25 cellular contexts compared by ENCODE assay signal in genomic region chr11:64597671-64598101, GRCh38. TPM values are rescaled to one million over a fixed set of nuclear protein-coding genes. Genes with fewer than 3 reads are reported as not detected.
DNase-seq lines count a peak whose midpoint lies in the region; ATAC-seq and TF ChIP-seq lines count a peak whose summit lies in the region.
"Had no signal": no experiment of that assay in that cellular context is flagged by ENCODE, and none has a peak within 500 bp of the region (broad histone marks: within the 10 kb centered on the region; RNA-seq: fewer than 3 reads in every experiment).

No MANE protein-coding gene starts in this region.

- H3K4me1 Mint-ChIP-seq in activated naive CD4-positive, alpha-beta T cell treated with anti-CD3 and anti-CD28 coated beads, Interleukin-2, amount 50 U/mL, for 24 hours, result no peaks in the 10 kb centered on the region
- no peaks in the 10 kb centered on the region for H3K4me1 Mint-ChIP-seq in natural killer cell treated with Interleukin-12 subunit alpha and Interleukin-12 subunit beta and Interleukin-15 and Interleukin-18, amount 100 ng/mL, for 72 hours (ENCODE audit: low read depth in 2 of 2)
- no peaks in the 10 kb centered on the region for H3K4me1 Mint-ChIP-seq in natural killer cell
- H3K4me1 Mint-ChIP-seq in neural crest cell, result peaks cover 6% of the 10 kb centered on the region
- H3K4me1 Mint-ChIP-seq: CD8-positive, alpha-beta memory T cell had no signal

- no peak overlapping the region for H3K27ac ChIP-seq in aorta (ENCODE audit: low read depth in 1 of 2, low read length in 2 of 2)
- H3K27ac ChIP-seq: BLaER1 treated with 17β-estradiol and CSF1 and Interleukin-3, amounts not matched to agents 10 nM and 100 nM; KMS-11 had no signal

- no peak overlapping the region for H3K4me3 Mint-ChIP-seq in activated naive CD4-positive, alpha-beta T cell treated with anti-CD3 and anti-CD28 coated beads, Interleukin-2, amount 50 U/mL, for 24 hours
- no peak overlapping the region for H3K4me3 Mint-ChIP-seq in natural killer cell treated with Interleukin-12 subunit alpha and Interleukin-12 subunit beta and Interleukin-15 and Interleukin-18, amount 100 ng/mL, for 72 hours
- H3K4me3 Mint-ChIP-seq in natural killer cell (no peak overlapping the region), neural crest cell (no peak overlapping the region)
- H3K4me3 Mint-ChIP-seq: CD8-positive, alpha-beta memory T cell had no signal

- no peaks in the 10 kb centered on the region for H3K36me3 ChIP-seq in aorta (ENCODE audit: control insufficient read depth in 1 of 2, insufficient read depth in 2 of 2, low read length in 1 of 2)
- H3K36me3 ChIP-seq: BLaER1 treated with 17β-estradiol and CSF1 and Interleukin-3, amounts not matched to agents 10 nM and 100 nM had no signal

- no peaks in the 10 kb centered on the region for H3K9me3 ChIP-seq in aorta (ENCODE audit: control insufficient read depth, low read length)

- DNase-seq in activated naive CD4-positive, alpha-beta T cell treated with anti-CD3 and anti-CD28 coated beads, Interleukin-2, amount 50 U/mL, for 72 hours (ENCODE audit: low spot score in 2 of 2), result no peak
- DNase-seq in natural killer cell treated with Interleukin-12 subunit alpha and Interleukin-12 subunit beta and Interleukin-15 and Interleukin-18, amount 100 ng/mL, for 72 hours (ENCODE audit: low spot score), result peak; percentile 58
- DNase-seq in natural killer cell (no peak), neural crest cell (ENCODE audit: low read depth, low spot score) (no peak), aorta (peak; percentile 41 to 62), activated gamma-delta T cell (lab: John Stamatoyannopoulos, UW) (no peak), LoVo (ENCODE audit: low spot score) (no peak)
- DNase-seq: 8988T; Calu3; DMS153; GDM1; IMR-90; MV-4-11; NCI-H1105 treated with DMSO at 0.1 percent for 48 hours; NCI-H2029 treated with DMSO at 0.1 percent for 48 hours; NCI-H226; NCI-H510A treated with DMSO at 0.1 percent for 48 hours; NCI-H748 treated with DMSO at 0.1 percent for 48 hours; NK-92 treated with Interleukin-12 subunit alpha and Interleukin-12 subunit beta, amount 100 ng/mL, for 24 hours had no signal

- ATAC-seq in activated naive CD4-positive, alpha-beta T cell treated with anti-CD3 and anti-CD28 coated beads, Interleukin-2, amount 50 U/mL, for 72 hours, result no peak
- no peak for ATAC-seq in natural killer cell treated with Interleukin-12 subunit alpha and Interleukin-12 subunit beta and Interleukin-15 and Interleukin-18, amount 100 ng/mL, for 72 hours
- ATAC-seq in natural killer cell, result no peak
- ATAC-seq in aorta (ENCODE audit: low FRiP score), result no peak
- ATAC-seq: Panc1 had no signal

- H3K4me1 ChIP-seq in aorta (ENCODE audit: control insufficient read depth in 1 of 2, insufficient read depth in 2 of 2, low read length in 2 of 2), result no peaks in the 10 kb centered on the region

- no peaks in the 10 kb centered on the region for H3K36me3 Mint-ChIP-seq in activated naive CD4-positive, alpha-beta T cell treated with anti-CD3 and anti-CD28 coated beads, Interleukin-2, amount 50 U/mL, for 24 hours
- no peaks in the 10 kb centered on the region for H3K36me3 Mint-ChIP-seq in activated naive CD4-positive, alpha-beta T cell treated with anti-CD3 and anti-CD28 coated beads, Interleukin-2, amount 50 U/mL, for 72 hours
- H3K36me3 Mint-ChIP-seq in natural killer cell treated with Interleukin-12 subunit alpha and Interleukin-12 subunit beta and Interleukin-15 and Interleukin-18, amount 100 ng/mL, for 72 hours, result no peaks in the 10 kb centered on the region
- no peaks in the 10 kb centered on the region for H3K36me3 Mint-ChIP-seq in natural killer cell
- peaks cover 2% of the 10 kb centered on the region for H3K36me3 Mint-ChIP-seq in neural crest cell (ENCODE audit: low read depth)
- H3K36me3 Mint-ChIP-seq: CD8-positive, alpha-beta memory T cell had no signal

- H3K9me3 Mint-ChIP-seq in activated naive CD4-positive, alpha-beta T cell treated with anti-CD3 and anti-CD28 coated beads, Interleukin-2, amount 50 U/mL, for 24 hours, result no peaks in the 10 kb centered on the region
- no peaks in the 10 kb centered on the region for H3K9me3 Mint-ChIP-seq in activated naive CD4-positive, alpha-beta T cell treated with anti-CD3 and anti-CD28 coated beads, Interleukin-2, amount 50 U/mL, for 72 hours
- no peaks in the 10 kb centered on the region for H3K9me3 Mint-ChIP-seq in natural killer cell treated with Interleukin-12 subunit alpha and Interleukin-12 subunit beta and Interleukin-15 and Interleukin-18, amount 100 ng/mL, for 72 hours
- H3K9me3 Mint-ChIP-seq in natural killer cell, result no peaks in the 10 kb centered on the region
- H3K9me3 Mint-ChIP-seq in neural crest cell, result peaks cover 4% of the 10 kb centered on the region
- H3K9me3 Mint-ChIP-seq: CD8-positive, alpha-beta memory T cell had no signal

- TF ChIP-seq CTCF in natural killer cell (IDR thresholded peaks at IDR 0.05), result no peak
- no peak for TF ChIP-seq CTCF in neural crest cell (conservative IDR thresholded peaks at IDR 0.05)

- H3K27me3 Mint-ChIP-seq in activated naive CD4-positive, alpha-beta T cell treated with anti-CD3 and anti-CD28 coated beads, Interleukin-2, amount 50 U/mL, for 24 hours, result no peaks in the 10 kb centered on the region
- no peaks in the 10 kb centered on the region for H3K27me3 Mint-ChIP-seq in natural killer cell treated with Interleukin-12 subunit alpha and Interleukin-12 subunit beta and Interleukin-15 and Interleukin-18, amount 100 ng/mL, for 72 hours
- H3K27me3 Mint-ChIP-seq in natural killer cell (ENCODE audit: low read depth in 2 of 2), result peaks cover 0 to 4% of the 10 kb centered on the region in 2 donors
- no peaks in the 10 kb centered on the region for H3K27me3 Mint-ChIP-seq in neural crest cell (ENCODE audit: low read depth)

- H3K27ac Mint-ChIP-seq in activated naive CD4-positive, alpha-beta T cell treated with anti-CD3 and anti-CD28 coated beads, Interleukin-2, amount 50 U/mL, for 24 hours, result peak overlapping the region; percentile 53
- H3K27ac Mint-ChIP-seq in activated naive CD4-positive, alpha-beta T cell treated with anti-CD3 and anti-CD28 coated beads, Interleukin-2, amount 50 U/mL, for 72 hours, result no peak overlapping the region
- no peak overlapping the region for H3K27ac Mint-ChIP-seq in natural killer cell treated with Interleukin-12 subunit alpha and Interleukin-12 subunit beta and Interleukin-15 and Interleukin-18, amount 100 ng/mL, for 72 hours
- H3K27ac Mint-ChIP-seq in natural killer cell (no peak overlapping the region), neural crest cell (ENCODE audit: unreplicated experiment) (peak overlapping the region; percentile 83)
- H3K27ac Mint-ChIP-seq: CD8-positive, alpha-beta memory T cell had no signal

- no peaks in the 10 kb centered on the region for H3K27me3 ChIP-seq in aorta (ENCODE audit: control insufficient read depth in 1 of 2, insufficient read depth in 2 of 2, low read length in 1 of 2)
- H3K27me3 ChIP-seq: BLaER1 treated with 17β-estradiol and CSF1 and Interleukin-3, amounts not matched to agents 10 nM and 100 nM had no signal

- intact Hi-C loops in natural killer cell (cut with micrococcal nuclease), result no loop called here
- intact Hi-C loops in aorta (cut with DNase I), result no loop called here

- WGBS in aorta, 2 donors, result 91% methylated on average over 13 of the region's 13 CpGs

- no peak overlapping the region for H3K4me3 ChIP-seq in aorta (ENCODE audit: low read length in 2 of 2)
- H3K4me3 ChIP-seq: BLaER1 treated with 17β-estradiol and CSF1 and Interleukin-3, amounts not matched to agents 10 nM and 100 nM had no signal

RNA-seq across cellular contexts. Expression of gene SLC22A12, which starts 6.7 kb away (rescaled TPM):
- total RNA-seq in activated naive CD4-positive, alpha-beta T cell treated with anti-CD3 and anti-CD28 coated beads, Interleukin-2, amount 50 U/mL, for 72 hours, result not detected
- total RNA-seq in natural killer cell treated with Interleukin-12 subunit alpha and Interleukin-12 subunit beta and Interleukin-15 and Interleukin-18, amount 100 ng/mL, for 72 hours, result not detected
- total RNA-seq in natural killer cell (not detected), neural crest cell (not detected in 2 replicates), aorta (not detected)
- polyA plus RNA-seq in aorta, result not detected
- total RNA-seq: Calu3; CD8-positive, alpha-beta memory T cell; H1; IMR-90 had no signal
- polyA plus RNA-seq: CD8-positive, alpha-beta memory T cell; H1; IMR-90 had no signal

RNA-seq across cellular contexts. Expression of gene SLC22A11, which starts 41.9 kb away (rescaled TPM):
- not detected for total RNA-seq in activated naive CD4-positive, alpha-beta T cell treated with anti-CD3 and anti-CD28 coated beads, Interleukin-2, amount 50 U/mL, for 72 hours
- not detected for total RNA-seq in natural killer cell treated with Interleukin-12 subunit alpha and Interleukin-12 subunit beta and Interleukin-15 and Interleukin-18, amount 100 ng/mL, for 72 hours
- not detected for total RNA-seq in natural killer cell
- 0.21 TPM in 1 of 2 replicates, not detected in the other for total RNA-seq in neural crest cell
- under 1 TPM; 0.36 to 0.49 TPM for total RNA-seq in aorta
- polyA plus RNA-seq in aorta, result not detected
- total RNA-seq: Calu3; CD8-positive, alpha-beta memory T cell; H1; IMR-90 had no signal
- polyA plus RNA-seq: CD8-positive, alpha-beta memory T cell; H1; IMR-90 had no signal

Comparison
In these comparisons a context has a peak if more than half of its experiments do, and no peak if none do; other contexts are left out.
1. H3K27ac Mint-ChIP-seq: peak in activated naive CD4-positive, alpha-beta T cell treated with anti-CD3 and anti-CD28 coated beads, Interleukin-2, amount 50 U/mL, for 24 hours (single experiment) and neural crest cell (single experiment); none in activated naive CD4-positive, alpha-beta T cell treated with anti-CD3 and anti-CD28 coated beads, Interleukin-2, amount 50 U/mL, for 72 hours (0 of 2), natural killer cell treated with Interleukin-12 subunit alpha and Interleukin-12 subunit beta and Interleukin-15 and Interleukin-18, amount 100 ng/mL, for 72 hours (0 of 2) and natural killer cell (0 of 2).
2. DNase-seq: peak in natural killer cell treated with Interleukin-12 subunit alpha and Interleukin-12 subunit beta and Interleukin-15 and Interleukin-18, amount 100 ng/mL, for 72 hours (single experiment) and aorta (2 of 2); none in activated naive CD4-positive, alpha-beta T cell treated with anti-CD3 and anti-CD28 coated beads, Interleukin-2, amount 50 U/mL, for 72 hours (0 of 2), natural killer cell (single experiment), neural crest cell (single experiment), activated gamma-delta T cell (single experiment) and LoVo (single experiment).